Comparison of ENCODE assay signal across 1 cellular context in the genomic region with DNA sequence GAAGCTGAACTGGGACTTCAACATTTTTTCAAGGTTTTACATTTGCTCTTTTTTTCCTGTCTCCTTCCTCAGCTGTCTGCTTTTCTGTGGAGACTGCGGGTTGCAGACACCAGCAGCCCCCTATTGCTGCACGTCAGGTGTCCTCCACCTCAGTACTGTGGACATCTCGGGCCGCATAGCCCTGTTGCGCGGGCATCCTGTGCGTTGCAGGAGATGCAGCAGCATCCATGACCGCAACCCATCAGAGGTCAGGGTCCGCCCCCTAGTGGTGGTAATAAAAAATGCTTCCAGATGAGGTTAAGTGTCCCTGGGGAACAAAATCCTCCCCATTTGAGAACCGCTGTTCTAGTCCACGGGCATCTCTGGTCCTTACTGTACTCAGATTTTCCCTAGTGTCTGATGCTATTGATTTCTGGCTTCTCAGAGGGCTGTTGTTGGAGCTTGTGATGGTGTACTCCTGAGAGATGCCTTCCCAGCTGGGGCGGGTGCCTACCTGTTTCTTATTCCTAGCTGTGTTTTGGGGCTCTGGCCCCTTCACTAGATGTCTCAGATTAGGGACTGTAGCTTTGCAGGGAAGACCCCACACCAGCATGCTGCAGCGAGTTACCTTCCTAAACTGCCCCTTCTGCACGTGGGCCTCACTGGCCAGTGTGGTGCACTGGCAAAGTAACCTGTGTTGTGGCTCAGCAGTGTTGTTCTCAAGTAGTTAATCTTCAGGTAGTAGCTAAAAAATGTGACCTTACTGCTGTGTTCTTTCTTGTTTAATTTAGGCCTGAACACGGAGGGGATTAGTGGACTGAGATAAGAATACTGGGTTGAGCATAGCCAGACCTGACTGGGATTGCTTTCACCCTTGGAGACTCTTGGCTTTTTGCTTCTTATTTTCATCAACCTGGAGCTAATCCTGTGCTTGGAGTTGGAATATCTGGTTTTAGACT.
TF ChIP-seq lines count a peak whose summit lies in the region.

No MANE protein-coding gene starts in this region.

TF ChIP-seq in GM12878, 131 proteins besides CTCF, POLR2A, EP300 and RAD21 (continued from another document and continues in another):
- TF ChIP-seq, protein P1, sequence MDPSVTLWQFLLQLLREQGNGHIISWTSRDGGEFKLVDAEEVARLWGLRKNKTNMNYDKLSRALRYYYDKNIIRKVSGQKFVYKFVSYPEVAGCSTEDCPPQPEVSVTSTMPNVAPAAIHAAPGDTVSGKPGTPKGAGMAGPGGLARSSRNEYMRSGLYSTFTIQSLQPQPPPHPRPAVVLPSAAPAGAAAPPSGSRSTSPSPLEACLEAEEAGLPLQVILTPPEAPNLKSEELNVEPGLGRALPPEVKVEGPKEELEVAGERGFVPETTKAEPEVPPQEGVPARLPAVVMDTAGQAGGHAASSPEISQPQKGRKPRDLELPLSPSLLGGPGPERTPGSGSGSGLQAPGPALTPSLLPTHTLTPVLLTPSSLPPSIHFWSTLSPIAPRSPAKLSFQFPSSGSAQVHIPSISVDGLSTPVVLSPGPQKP (IDR thresholded peaks at IDR 0.05; ENCODE audit: low read depth, low read length) = no peak
- TF ChIP-seq ZNF622 (IDR thresholded peaks at IDR 0.05) (no peak), IKZF2 (IDR thresholded peaks at IDR 0.05) (0 out of 4 replicates have a peak, but pooled peaks of 1 of the 2 experiments have one; percentile 13), PAX8 (IDR thresholded peaks at IDR 0.05) (no peak), RELA (IDR thresholded peaks at IDR 0.05; ENCODE audit: borderline replicate concordance, partially characterized antibody) (no peak), MEF2B (IDR thresholded peaks at IDR 0.05; ENCODE audit: partially characterized antibody, poor library complexity, severe bottlenecking) (peak; percentile 98), CBFB (IDR thresholded peaks at IDR 0.05; ENCODE audit: low read depth) (peak; percentile 56; the same call in 1 of the 2 replicates), SIN3A (IDR thresholded peaks at IDR 0.05; ENCODE audit: low read depth, low read length) (no peak), MYB (IDR thresholded peaks at IDR 0.05; ENCODE audit: borderline replicate concordance, low read depth, low read length) (no peak), SIX5 (IDR thresholded peaks at IDR 0.05; ENCODE audit: low read depth, low read length, severe bottlenecking) (no peak), HDAC6 (IDR thresholded peaks at IDR 0.05; ENCODE audit: unreplicated experiment) (no peak), CHD1 (IDR thresholded peaks at IDR 0.05; ENCODE audit: low read depth, low read length) (no peak), BCL11A (IDR thresholded peaks at IDR 0.05; ENCODE audit: low read depth, low read length) (0 out of 2 replicates have a peak, but pooled peaks have one; percentile 18), RUNX3 (IDR thresholded peaks at IDR 0.05; ENCODE audit: low read length) (peak; percentile 88), MYC (IDR thresholded peaks at IDR 0.05; ENCODE audit: insufficient read depth, insufficient read length, insufficient replicate concordance, low read length, severe bottlenecking) (no peak), CEBPB (IDR thresholded peaks at IDR 0.05; ENCODE audit: borderline replicate concordance in 1 of 2, low read depth in 2 of 2, low read length in 2 of 2) (no peak), IKZF1 (conservative IDR thresholded peaks at IDR 0.05) (no peak), CBX5 (IDR thresholded peaks at IDR 0.05; ENCODE audit: low read depth) (no peak), SMAD1 (IDR thresholded peaks at IDR 0.05; ENCODE audit: low read depth, partially characterized antibody) (no peak), HDAC2 (IDR thresholded peaks at IDR 0.05) (no peak)
- TF ChIP-seq, protein P2, sequence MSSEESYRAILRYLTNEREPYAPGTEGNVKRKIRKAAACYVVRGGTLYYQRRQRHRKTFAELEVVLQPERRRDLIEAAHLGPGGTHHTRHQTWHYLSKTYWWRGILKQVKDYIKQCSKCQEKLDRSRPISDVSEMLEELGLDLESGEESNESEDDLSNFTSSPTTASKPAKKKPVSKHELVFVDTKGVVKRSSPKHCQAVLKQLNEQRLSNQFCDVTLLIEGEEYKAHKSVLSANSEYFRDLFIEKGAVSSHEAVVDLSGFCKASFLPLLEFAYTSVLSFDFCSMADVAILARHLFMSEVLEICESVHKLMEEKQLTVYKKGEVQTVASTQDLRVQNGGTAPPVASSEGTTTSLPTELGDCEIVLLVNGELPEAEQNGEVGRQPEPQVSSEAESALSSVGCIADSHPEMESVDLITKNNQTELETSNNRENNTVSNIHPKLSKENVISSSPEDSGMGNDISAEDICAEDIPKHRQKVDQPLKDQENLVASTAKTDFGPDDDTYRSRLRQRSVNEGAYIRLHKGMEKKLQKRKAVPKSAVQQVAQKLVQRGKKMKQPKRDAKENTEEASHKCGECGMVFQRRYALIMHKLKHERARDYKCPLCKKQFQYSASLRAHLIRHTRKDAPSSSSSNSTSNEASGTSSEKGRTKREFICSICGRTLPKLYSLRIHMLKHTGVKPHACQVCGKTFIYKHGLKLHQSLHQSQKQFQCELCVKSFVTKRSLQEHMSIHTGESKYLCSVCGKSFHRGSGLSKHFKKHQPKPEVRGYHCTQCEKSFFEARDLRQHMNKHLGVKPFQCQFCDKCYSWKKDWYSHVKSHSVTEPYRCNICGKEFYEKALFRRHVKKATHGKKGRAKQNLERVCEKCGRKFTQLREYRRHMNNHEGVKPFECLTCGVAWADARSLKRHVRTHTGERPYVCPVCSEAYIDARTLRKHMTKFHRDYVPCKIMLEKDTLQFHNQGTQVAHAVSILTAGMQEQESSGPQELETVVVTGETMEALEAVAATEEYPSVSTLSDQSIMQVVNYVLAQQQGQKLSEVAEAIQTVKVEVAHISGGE (CRISPR knock-in tag; IDR thresholded peaks at IDR 0.05) = no peak
- TF ChIP-seq, protein P3, sequence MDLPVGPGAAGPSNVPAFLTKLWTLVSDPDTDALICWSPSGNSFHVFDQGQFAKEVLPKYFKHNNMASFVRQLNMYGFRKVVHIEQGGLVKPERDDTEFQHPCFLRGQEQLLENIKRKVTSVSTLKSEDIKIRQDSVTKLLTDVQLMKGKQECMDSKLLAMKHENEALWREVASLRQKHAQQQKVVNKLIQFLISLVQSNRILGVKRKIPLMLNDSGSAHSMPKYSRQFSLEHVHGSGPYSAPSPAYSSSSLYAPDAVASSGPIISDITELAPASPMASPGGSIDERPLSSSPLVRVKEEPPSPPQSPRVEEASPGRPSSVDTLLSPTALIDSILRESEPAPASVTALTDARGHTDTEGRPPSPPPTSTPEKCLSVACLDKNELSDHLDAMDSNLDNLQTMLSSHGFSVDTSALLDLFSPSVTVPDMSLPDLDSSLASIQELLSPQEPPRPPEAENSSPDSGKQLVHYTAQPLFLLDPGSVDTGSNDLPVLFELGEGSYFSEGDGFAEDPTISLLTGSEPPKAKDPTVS (IDR thresholded peaks at IDR 0.05; ENCODE audit: low read depth, low read length) = no peak
- TF ChIP-seq, protein P4, sequence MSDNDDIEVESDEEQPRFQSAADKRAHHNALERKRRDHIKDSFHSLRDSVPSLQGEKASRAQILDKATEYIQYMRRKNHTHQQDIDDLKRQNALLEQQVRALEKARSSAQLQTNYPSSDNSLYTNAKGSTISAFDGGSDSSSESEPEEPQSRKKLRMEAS (IDR thresholded peaks at IDR 0.05; ENCODE audit: low read depth, low read length) = no peak
- TF ChIP-seq, protein P5, sequence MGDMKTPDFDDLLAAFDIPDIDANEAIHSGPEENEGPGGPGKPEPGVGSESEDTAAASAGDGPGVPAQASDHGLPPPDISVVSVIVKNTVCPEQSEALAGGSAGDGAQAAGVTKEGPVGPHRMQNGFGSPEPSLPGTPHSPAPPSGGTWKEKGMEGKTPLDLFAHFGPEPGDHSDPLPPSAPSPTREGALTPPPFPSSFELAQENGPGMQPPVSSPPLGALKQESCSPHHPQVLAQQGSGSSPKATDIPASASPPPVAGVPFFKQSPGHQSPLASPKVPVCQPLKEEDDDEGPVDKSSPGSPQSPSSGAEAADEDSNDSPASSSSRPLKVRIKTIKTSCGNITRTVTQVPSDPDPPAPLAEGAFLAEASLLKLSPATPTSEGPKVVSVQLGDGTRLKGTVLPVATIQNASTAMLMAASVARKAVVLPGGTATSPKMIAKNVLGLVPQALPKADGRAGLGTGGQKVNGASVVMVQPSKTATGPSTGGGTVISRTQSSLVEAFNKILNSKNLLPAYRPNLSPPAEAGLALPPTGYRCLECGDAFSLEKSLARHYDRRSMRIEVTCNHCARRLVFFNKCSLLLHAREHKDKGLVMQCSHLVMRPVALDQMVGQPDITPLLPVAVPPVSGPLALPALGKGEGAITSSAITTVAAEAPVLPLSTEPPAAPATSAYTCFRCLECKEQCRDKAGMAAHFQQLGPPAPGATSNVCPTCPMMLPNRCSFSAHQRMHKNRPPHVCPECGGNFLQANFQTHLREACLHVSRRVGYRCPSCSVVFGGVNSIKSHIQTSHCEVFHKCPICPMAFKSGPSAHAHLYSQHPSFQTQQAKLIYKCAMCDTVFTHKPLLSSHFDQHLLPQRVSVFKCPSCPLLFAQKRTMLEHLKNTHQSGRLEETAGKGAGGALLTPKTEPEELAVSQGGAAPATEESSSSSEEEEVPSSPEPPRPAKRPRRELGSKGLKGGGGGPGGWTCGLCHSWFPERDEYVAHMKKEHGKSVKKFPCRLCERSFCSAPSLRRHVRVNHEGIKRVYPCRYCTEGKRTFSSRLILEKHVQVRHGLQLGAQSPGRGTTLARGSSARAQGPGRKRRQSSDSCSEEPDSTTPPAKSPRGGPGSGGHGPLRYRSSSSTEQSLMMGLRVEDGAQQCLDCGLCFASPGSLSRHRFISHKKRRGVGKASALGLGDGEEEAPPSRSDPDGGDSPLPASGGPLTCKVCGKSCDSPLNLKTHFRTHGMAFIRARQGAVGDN (IDR thresholded peaks at IDR 0.05) = no peak
- TF ChIP-seq, protein P6, sequence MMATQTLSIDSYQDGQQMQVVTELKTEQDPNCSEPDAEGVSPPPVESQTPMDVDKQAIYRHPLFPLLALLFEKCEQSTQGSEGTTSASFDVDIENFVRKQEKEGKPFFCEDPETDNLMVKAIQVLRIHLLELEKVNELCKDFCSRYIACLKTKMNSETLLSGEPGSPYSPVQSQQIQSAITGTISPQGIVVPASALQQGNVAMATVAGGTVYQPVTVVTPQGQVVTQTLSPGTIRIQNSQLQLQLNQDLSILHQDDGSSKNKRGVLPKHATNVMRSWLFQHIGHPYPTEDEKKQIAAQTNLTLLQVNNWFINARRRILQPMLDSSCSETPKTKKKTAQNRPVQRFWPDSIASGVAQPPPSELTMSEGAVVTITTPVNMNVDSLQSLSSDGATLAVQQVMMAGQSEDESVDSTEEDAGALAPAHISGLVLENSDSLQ (IDR thresholded peaks at IDR 0.05) = no peak
- TF ChIP-seq, protein P7, sequence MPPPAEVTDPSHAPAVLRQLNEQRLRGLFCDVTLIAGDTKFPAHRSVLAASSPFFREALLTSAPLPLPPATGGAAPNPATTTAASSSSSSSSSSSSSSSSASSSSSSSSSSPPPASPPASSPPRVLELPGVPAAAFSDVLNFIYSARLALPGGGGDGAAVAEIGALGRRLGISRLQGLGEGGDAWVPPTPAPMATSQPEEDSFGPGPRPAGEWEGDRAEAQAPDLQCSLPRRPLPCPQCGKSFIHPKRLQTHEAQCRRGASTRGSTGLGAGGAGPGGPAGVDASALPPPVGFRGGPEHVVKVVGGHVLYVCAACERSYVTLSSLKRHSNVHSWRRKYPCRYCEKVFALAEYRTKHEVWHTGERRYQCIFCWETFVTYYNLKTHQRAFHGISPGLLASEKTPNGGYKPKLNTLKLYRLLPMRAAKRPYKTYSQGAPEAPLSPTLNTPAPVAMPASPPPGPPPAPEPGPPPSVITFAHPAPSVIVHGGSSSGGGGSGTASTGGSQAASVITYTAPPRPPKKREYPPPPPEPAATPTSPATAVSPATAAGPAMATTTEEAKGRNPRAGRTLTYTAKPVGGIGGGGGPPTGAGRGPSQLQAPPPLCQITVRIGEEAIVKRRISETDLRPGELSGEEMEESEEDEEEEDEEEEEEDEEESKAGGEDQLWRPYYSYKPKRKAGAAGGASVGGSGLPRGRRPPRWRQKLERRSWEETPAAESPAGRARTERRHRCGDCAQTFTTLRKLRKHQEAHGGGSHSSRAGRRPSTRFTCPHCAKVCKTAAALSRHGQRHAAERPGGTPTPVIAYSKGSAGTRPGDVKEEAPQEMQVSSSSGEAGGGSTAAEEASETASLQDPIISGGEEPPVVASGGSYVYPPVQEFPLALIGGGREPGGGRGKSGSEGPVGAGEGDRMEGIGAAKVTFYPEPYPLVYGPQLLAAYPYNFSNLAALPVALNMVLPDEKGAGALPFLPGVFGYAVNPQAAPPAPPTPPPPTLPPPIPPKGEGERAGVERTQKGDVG (CRISPR knock-in tag; IDR thresholded peaks at IDR 0.05) = no peak
- TF ChIP-seq, protein P8, sequence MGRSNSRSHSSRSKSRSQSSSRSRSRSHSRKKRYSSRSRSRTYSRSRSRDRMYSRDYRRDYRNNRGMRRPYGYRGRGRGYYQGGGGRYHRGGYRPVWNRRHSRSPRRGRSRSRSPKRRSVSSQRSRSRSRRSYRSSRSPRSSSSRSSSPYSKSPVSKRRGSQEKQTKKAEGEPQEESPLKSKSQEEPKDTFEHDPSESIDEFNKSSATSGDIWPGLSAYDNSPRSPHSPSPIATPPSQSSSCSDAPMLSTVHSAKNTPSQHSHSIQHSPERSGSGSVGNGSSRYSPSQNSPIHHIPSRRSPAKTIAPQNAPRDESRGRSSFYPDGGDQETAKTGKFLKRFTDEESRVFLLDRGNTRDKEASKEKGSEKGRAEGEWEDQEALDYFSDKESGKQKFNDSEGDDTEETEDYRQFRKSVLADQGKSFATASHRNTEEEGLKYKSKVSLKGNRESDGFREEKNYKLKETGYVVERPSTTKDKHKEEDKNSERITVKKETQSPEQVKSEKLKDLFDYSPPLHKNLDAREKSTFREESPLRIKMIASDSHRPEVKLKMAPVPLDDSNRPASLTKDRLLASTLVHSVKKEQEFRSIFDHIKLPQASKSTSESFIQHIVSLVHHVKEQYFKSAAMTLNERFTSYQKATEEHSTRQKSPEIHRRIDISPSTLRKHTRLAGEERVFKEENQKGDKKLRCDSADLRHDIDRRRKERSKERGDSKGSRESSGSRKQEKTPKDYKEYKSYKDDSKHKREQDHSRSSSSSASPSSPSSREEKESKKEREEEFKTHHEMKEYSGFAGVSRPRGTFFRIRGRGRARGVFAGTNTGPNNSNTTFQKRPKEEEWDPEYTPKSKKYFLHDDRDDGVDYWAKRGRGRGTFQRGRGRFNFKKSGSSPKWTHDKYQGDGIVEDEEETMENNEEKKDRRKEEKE (IDR thresholded peaks at IDR 0.05) = no peak
- TF ChIP-seq, protein P9, sequence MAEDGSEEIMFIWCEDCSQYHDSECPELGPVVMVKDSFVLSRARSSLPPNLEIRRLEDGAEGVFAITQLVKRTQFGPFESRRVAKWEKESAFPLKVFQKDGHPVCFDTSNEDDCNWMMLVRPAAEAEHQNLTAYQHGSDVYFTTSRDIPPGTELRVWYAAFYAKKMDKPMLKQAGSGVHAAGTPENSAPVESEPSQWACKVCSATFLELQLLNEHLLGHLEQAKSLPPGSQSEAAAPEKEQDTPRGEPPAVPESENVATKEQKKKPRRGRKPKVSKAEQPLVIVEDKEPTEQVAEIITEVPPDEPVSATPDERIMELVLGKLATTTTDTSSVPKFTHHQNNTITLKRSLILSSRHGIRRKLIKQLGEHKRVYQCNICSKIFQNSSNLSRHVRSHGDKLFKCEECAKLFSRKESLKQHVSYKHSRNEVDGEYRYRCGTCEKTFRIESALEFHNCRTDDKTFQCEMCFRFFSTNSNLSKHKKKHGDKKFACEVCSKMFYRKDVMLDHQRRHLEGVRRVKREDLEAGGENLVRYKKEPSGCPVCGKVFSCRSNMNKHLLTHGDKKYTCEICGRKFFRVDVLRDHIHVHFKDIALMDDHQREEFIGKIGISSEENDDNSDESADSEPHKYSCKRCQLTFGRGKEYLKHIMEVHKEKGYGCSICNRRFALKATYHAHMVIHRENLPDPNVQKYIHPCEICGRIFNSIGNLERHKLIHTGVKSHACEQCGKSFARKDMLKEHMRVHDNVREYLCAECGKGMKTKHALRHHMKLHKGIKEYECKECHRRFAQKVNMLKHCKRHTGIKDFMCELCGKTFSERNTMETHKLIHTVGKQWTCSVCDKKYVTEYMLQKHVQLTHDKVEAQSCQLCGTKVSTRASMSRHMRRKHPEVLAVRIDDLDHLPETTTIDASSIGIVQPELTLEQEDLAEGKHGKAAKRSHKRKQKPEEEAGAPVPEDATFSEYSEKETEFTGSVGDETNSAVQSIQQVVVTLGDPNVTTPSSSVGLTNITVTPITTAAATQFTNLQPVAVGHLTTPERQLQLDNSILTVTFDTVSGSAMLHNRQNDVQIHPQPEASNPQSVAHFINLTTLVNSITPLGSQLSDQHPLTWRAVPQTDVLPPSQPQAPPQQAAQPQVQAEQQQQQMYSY (CRISPR knock-in tag; IDR thresholded peaks at IDR 0.05) = no peak
